Comparison of ENCODE assay signal across 8 cellular contexts in genomic region chr17:40112718-40113109, GRCh38. TPM values are rescaled to one million over a fixed set of nuclear protein-coding genes. Genes with fewer than 3 reads are reported as not detected.
DNase-seq lines count a peak whose midpoint lies in the region; ATAC-seq, FAIRE-seq and TF ChIP-seq lines count a peak whose summit lies in the region.

No MANE protein-coding gene starts in this region.

- H3K4me2 ChIP-seq in trophoblast cell (ENCODE audit: low read length) = no peak overlapping the region

- POLR2A ChIA-PET in CD8-positive, alpha-beta memory T cell (lab: Charles Lee) = interaction anchor here (0.6 to 3.7 kb wide), 12 partner anchors 10 to 106 kb away, joined by 3 to 60 read pairs (median 8); partner anchors contain the start of genes CASC3, MSL1, NR1D1 and THRA

- H4K8ac ChIP-seq in trophoblast cell (ENCODE audit: low read depth, low read length) = peak overlapping the region; percentile 25

- H3K4me1 ChIP-seq in CD8-positive, alpha-beta memory T cell (ENCODE audit: insufficient read depth, low read length) = peaks cover 59% of the 10 kb centered on the region
- H3K4me1 ChIP-seq in RWPE2 (ENCODE audit: insufficient read depth, poor library complexity, severe bottlenecking) (peaks cover 46% of the 10 kb centered on the region), trophoblast cell (ENCODE audit: control insufficient read depth in 1 of 2, insufficient read depth in 2 of 2, low read length in 2 of 2) (peaks cover 27 to 35% of the 10 kb centered on the region in 2 experiments)

- peak overlapping the region in 6 of 7 donors; percentile 65 to 92 (median 82) for H3K4me3 Mint-ChIP-seq in CD8-positive, alpha-beta memory T cell
- H3K4me3 Mint-ChIP-seq in glutamatergic neuron (ENCODE audit: unreplicated experiment) = peak overlapping the region; percentile 75

- H3K27me3 ChIP-seq in CD8-positive, alpha-beta memory T cell (ENCODE audit: insufficient read depth, low read length, poor library complexity, severe bottlenecking) = no peaks in the 10 kb centered on the region
- no peaks in the 10 kb centered on the region for H3K27me3 ChIP-seq in RWPE2 (ENCODE audit: insufficient read depth, poor library complexity, severe bottlenecking)
- no peaks in the 10 kb centered on the region for H3K27me3 ChIP-seq in trophoblast cell (ENCODE audit: insufficient read depth, low read length)

- peak overlapping the region; percentile 61 for H4K91ac ChIP-seq in trophoblast cell (ENCODE audit: low read depth, low read length)

- H3K79me1 ChIP-seq in trophoblast cell (ENCODE audit: low read length) = peaks cover 21% of the 10 kb centered on the region

- CTCF ChIA-PET in CD8-positive, alpha-beta memory T cell (lab: Charles Lee) = interaction anchor here (0.7 to 9.9 kb wide), 42 partner anchors 11 to 177 kb away, joined by 3 to 191 read pairs (median 5); partner anchors contain the start of genes CASC3, CSF3, MED24 and MSL1

- no peak for TF ChIP-seq CTCF in RWPE2 (IDR thresholded peaks at IDR 0.05; ENCODE audit: poor library complexity, severe bottlenecking)
- TF ChIP-seq CTCF in glutamatergic neuron (IDR thresholded peaks at IDR 0.05; ENCODE audit: partially characterized antibody, unreplicated experiment) = no peak

- H3K9me3 ChIP-seq in CD8-positive, alpha-beta memory T cell (ENCODE audit: low read length) = no peaks in the 10 kb centered on the region
- H3K9me3 ChIP-seq in RWPE2 (ENCODE audit: severe bottlenecking) = no peaks in the 10 kb centered on the region
- H3K9me3 ChIP-seq in trophoblast cell (ENCODE audit: insufficient read depth, low read depth, low read length) = peaks cover 1% of the 10 kb centered on the region

- no peak overlapping the region for H3K18ac ChIP-seq in trophoblast cell (ENCODE audit: low read length)

- peak overlapping the region; percentile 66 to 95 (median 86) for H3K27ac Mint-ChIP-seq in CD8-positive, alpha-beta memory T cell
- H3K27ac Mint-ChIP-seq in glutamatergic neuron (ENCODE audit: unreplicated experiment) = peak overlapping the region; percentile 49

- WGBS in trophoblast cell (ENCODE audit: extremely low coverage, insufficient coverage, insufficient read length) = no CpG with 5 or more reads among the region's 4 CpGs

- H2BK12ac ChIP-seq in trophoblast cell (ENCODE audit: low read length) = peak overlapping the region; percentile 91

- H3K36me3 ChIP-seq in CD8-positive, alpha-beta memory T cell (ENCODE audit: insufficient read depth, low read length) = no peaks in the 10 kb centered on the region
- H3K36me3 ChIP-seq in RWPE2 (ENCODE audit: low read depth) (no peaks in the 10 kb centered on the region), trophoblast cell (ENCODE audit: control insufficient read depth in 1 of 2, insufficient read depth in 2 of 2, low read length in 2 of 2) (no peaks in the 10 kb centered on the region)

- no peaks in the 10 kb centered on the region for H3K9me3 Mint-ChIP-seq in CD8-positive, alpha-beta memory T cell
- H3K9me3 Mint-ChIP-seq in glutamatergic neuron (ENCODE audit: unreplicated experiment) = peaks cover 5% of the 10 kb centered on the region

- H3K4me1 Mint-ChIP-seq in CD8-positive, alpha-beta memory T cell = peaks cover 51 to 60% (median 57%) of the 10 kb centered on the region in 3 donors
- H3K4me1 Mint-ChIP-seq in glutamatergic neuron (ENCODE audit: low read depth, unreplicated experiment) = peaks cover 39% of the 10 kb centered on the region

- H3K23ac ChIP-seq in trophoblast cell (ENCODE audit: low read length) = no peak overlapping the region

- no peak overlapping the region for H3K27ac ChIP-seq in CD8-positive, alpha-beta memory T cell (ENCODE audit: low read depth, low read length)
- H3K27ac ChIP-seq in RWPE2 (ENCODE audit: poor library complexity, severe bottlenecking) = peak overlapping the region; percentile 75
- H3K27ac ChIP-seq in trophoblast cell (ENCODE audit: low read depth, low read length) = no peak overlapping the region

- DNase-seq in CD8-positive, alpha-beta memory T cell = no peak
- DNase-seq in RWPE2 (ENCODE audit: low spot score) (no peak), glutamatergic neuron (no peak), trophoblast cell (no peak), putamen (ENCODE audit: low spot score) (no peak), DMS114 treated with DMSO at 0.1 percent for 48 hours (lab: John Stamatoyannopoulos, UW; ENCODE audit: unreplicated experiment) (no peak), GM19239 (ENCODE audit: insufficient read length, low spot score) (no peak)

- H2BK5ac ChIP-seq in trophoblast cell (ENCODE audit: low read depth, low read length, poor library complexity) = no peak overlapping the region

- peak overlapping the region; percentile 71 for H2AK5ac ChIP-seq in trophoblast cell (ENCODE audit: low read length)

- ATAC-seq in RWPE2 (ENCODE audit: low read depth) = no peak
- ATAC-seq in activated CD4-positive, CD25-positive, alpha-beta regulatory T cell treated with anti-CD3 and anti-CD28 coated beads, Interleukin-2, amount 50 U/mL, for 24 hours = no peak

- no peak overlapping the region for H3K4me3 ChIP-seq in CD8-positive, alpha-beta memory T cell (ENCODE audit: low read length)
- H3K4me3 ChIP-seq in RWPE2 (ENCODE audit: severe bottlenecking) = no peak overlapping the region
- H3K4me3 ChIP-seq in trophoblast cell (ENCODE audit: low read depth, low read length) = no peak overlapping the region

- H3K27me3 Mint-ChIP-seq in CD8-positive, alpha-beta memory T cell = peaks cover 0 to 4% of the 10 kb centered on the region in 2 donors
- H3K27me3 Mint-ChIP-seq in glutamatergic neuron (ENCODE audit: unreplicated experiment) = peaks cover 7% of the 10 kb centered on the region

- peak overlapping the region; percentile 64 for H2BK120ac ChIP-seq in trophoblast cell (ENCODE audit: insufficient read depth, low read length, poor library complexity)

- FAIRE-seq in GM19239 (lab: Jason Lieb, UNC) = no peak

- no peaks in the 10 kb centered on the region for H3K79me2 ChIP-seq in trophoblast cell (ENCODE audit: control insufficient read depth, insufficient read depth, low read length, poor library complexity)

- H3K9ac ChIP-seq in trophoblast cell (ENCODE audit: low read length) = no peak overlapping the region

- H4K12ac ChIP-seq in trophoblast cell (ENCODE audit: low read depth, low read length) = no peak overlapping the region

- no peaks in the 10 kb centered on the region for H3K36me3 Mint-ChIP-seq in CD8-positive, alpha-beta memory T cell
- H3K36me3 Mint-ChIP-seq in glutamatergic neuron (ENCODE audit: unreplicated experiment) = no peaks in the 10 kb centered on the region

- peak overlapping the region; percentile 72 for H2AFZ ChIP-seq in trophoblast cell (ENCODE audit: insufficient read depth, low read length, poor library complexity)

- no peak overlapping the region for H3K4ac ChIP-seq in trophoblast cell (ENCODE audit: low read depth, low read length)

- no peak overlapping the region for H3K14ac ChIP-seq in trophoblast cell (ENCODE audit: low read length)

RNA-seq across cellular contexts. Expression of gene MSL1, which starts 9.1 kb away (rescaled TPM):
- 10 to 100 TPM; 88.6 to 91.5 TPM for total RNA-seq in CD8-positive, alpha-beta memory T cell
- 13.5 TPM for polyA plus RNA-seq in CD8-positive, alpha-beta memory T cell
- total RNA-seq in glutamatergic neuron (ENCODE audit: unreplicated experiment) = 110 TPM
- polyA plus RNA-seq in trophoblast cell (2013) = 52.5 and 54.4 TPM in 2 replicates

RNA-seq across cellular contexts. Expression of gene NR1D1, which starts 12.3 kb away (rescaled TPM):
- total RNA-seq in CD8-positive, alpha-beta memory T cell = 10 to 100 TPM; 10.0 to 10.2 TPM
- 10.4 TPM for polyA plus RNA-seq in CD8-positive, alpha-beta memory T cell
- 1.3 TPM for total RNA-seq in glutamatergic neuron (ENCODE audit: unreplicated experiment)
- 2.0 and 2.2 TPM in 2 replicates for polyA plus RNA-seq in trophoblast cell (2013)

RNA-seq across cellular contexts. Expression of gene CASC3, which starts 27.6 kb away (rescaled TPM):
- 100 to 1,000 TPM; 100 to 101 TPM for total RNA-seq in CD8-positive, alpha-beta memory T cell
- 47.4 TPM for polyA plus RNA-seq in CD8-positive, alpha-beta memory T cell
- 145 TPM for total RNA-seq in glutamatergic neuron (ENCODE audit: unreplicated experiment)
- polyA plus RNA-seq in trophoblast cell (2013) = 49.0 and 50.6 TPM in 2 replicates

RNA-seq across cellular contexts. Expression of gene THRA, which starts 49.9 kb away (rescaled TPM):
- total RNA-seq in CD8-positive, alpha-beta memory T cell = 10 to 100 TPM; 12.6 to 13.2 TPM
- 17.0 TPM for polyA plus RNA-seq in CD8-positive, alpha-beta memory T cell
- 17.6 TPM for total RNA-seq in glutamatergic neuron (ENCODE audit: unreplicated experiment)
- 4.1 TPM in 2 replicates for polyA plus RNA-seq in trophoblast cell (2013)

RNA-seq across cellular contexts. Expression of gene MED24, which starts 58.5 kb away (rescaled TPM):
- total RNA-seq in CD8-positive, alpha-beta memory T cell = 100 to 1,000 TPM; 118 to 121 TPM
- 51.2 TPM for polyA plus RNA-seq in CD8-positive, alpha-beta memory T cell
- total RNA-seq in glutamatergic neuron (ENCODE audit: unreplicated experiment) = 172 TPM
- 44.7 and 45.9 TPM in 2 replicates for polyA plus RNA-seq in trophoblast cell (2013)
